ENCODE assay signal across 1 cellular context in genomic region chr6:305371-306206, GRCh38.
TF ChIP-seq lines count a peak whose summit lies in the region.

No MANE protein-coding gene starts in this region.

TF ChIP-seq in HepG2, 621 proteins besides CTCF, POLR2A, EP300 and RAD21 (continued from another document):
- no peak for TF ChIP-seq KIAA2018 (CRISPR knock-in tag; IDR thresholded peaks at IDR 0.05; ENCODE audit: borderline replicate concordance)
